14 cellular contexts compared by ENCODE assay signal in the genomic region with DNA sequence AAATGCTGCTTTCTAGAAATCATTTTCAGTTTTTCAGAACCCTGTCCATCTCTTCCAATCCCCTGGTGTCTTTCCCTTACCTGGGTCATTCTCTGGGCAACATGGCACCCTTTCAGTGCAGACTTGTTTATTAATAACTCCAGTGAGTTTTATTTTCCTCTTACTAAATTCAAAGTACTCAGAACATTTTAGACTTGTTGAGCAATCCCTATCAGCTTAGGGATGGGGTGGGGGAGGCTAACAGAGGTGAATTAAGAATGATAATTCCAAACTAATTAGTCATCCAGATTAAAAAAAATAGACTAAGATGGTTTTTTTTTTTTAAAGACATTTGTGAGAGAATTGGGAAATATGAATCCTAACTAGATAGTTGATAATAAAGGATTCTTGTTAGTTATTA. TPM values are rescaled to one million over a fixed set of nuclear protein-coding genes. Genes with fewer than 3 reads are reported as not detected.
A peak's percentile ranks its signal among the peaks of the same experiment; 100 is the strongest.
DNase-seq lines count a peak whose midpoint lies in the region; ATAC-seq, FAIRE-seq and TF ChIP-seq lines count a peak whose summit lies in the region.
"Had no signal": no experiment of that assay in that cellular context is flagged by ENCODE, and none has a peak within 500 bp of the region (broad histone marks: within the 10 kb centered on the region; RNA-seq: fewer than 3 reads in every experiment).

No MANE protein-coding gene starts in this region.

- peak overlapping the region; percentile 35 for H3K4me3 ChIP-seq in GM23248
- peak overlapping the region in 1 of 4 donors; percentile 6 for H3K4me3 ChIP-seq in adrenal gland
- no peak overlapping the region for H3K4me3 ChIP-seq in heart right ventricle
- no peak overlapping the region for H3K4me3 ChIP-seq in skeletal muscle tissue (ENCODE audit: low read length in 3 of 3)
- H3K4me3 ChIP-seq: GM12878 had no signal

- in situ Hi-C loops in GM23248 (cut with MboI) = no loop called here

- H3K27ac ChIP-seq in GM23248 (peak overlapping the region; percentile 93), adrenal gland (peak overlapping the region; percentile 28 to 88 (median 74)), heart right ventricle (peak overlapping the region in 7 of 10 donors; percentile 36 to 71 (median 63)), skeletal muscle tissue (ENCODE audit: low read depth, low read length) (peak overlapping the region; percentile 68)
- H3K27ac ChIP-seq: neutrophil had no signal

- H3K36me3 Mint-ChIP-seq in activated CD8-positive, alpha-beta T cell treated with anti-CD3 and anti-CD28 coated beads for 36 hours (ENCODE audit: low read depth) = no peaks in the 10 kb centered on the region

- H3K4me2 ChIP-seq in GM23248 (ENCODE audit: unreplicated experiment) = peak overlapping the region; percentile 93

- CTCF ChIA-PET in activated CD8-positive, alpha-beta T cell treated with anti-CD3 and anti-CD28 coated beads for 36 hours (lab: Charles Lee) = interaction anchor here (0.9 kb wide), 1 partner anchor 14 kb away, joined by 3 read pairs; no protein-coding TSS in a partner anchor

- no peaks in the 10 kb centered on the region for H3K27me3 ChIP-seq in GM23248 (replicated peaks; ENCODE audit: insufficient read depth)
- H3K27me3 ChIP-seq in adrenal gland = no peaks in the 10 kb centered on the region
- H3K27me3 ChIP-seq in heart right ventricle = peaks cover 0 to 14% (median 0%) of the 10 kb centered on the region in 7 donors
- H3K27me3 ChIP-seq in skeletal muscle tissue (ENCODE audit: control insufficient read depth in 3 of 3, insufficient read depth in 3 of 3, low read length in 3 of 3) = peaks cover 0 to 11% (median 4%) of the 10 kb centered on the region in 3 donors

- H3K4me1 Mint-ChIP-seq in activated CD8-positive, alpha-beta T cell treated with anti-CD3 and anti-CD28 coated beads for 36 hours (ENCODE audit: low read depth) = peaks cover 17% of the 10 kb centered on the region

- no peak overlapping the region for H2AFZ ChIP-seq in GM23248

- peak; percentile 70 for DNase-seq in GM23248
- DNase-seq in adrenal gland = peak in 6 of 7 donors; percentile 56 to 70 (median 70)
- no peak for DNase-seq in heart right ventricle
- no peak for DNase-seq in amygdala (lab: John Stamatoyannopoulos, UW)
- DNase-seq in D721Med (ENCODE audit: insufficient read length, low spot score) = no peak
- no peak for DNase-seq in AML-193 (lab: John Stamatoyannopoulos, UW)
- DNase-seq in activated CD8-positive, alpha-beta T cell treated with anti-CD3 and anti-CD28 coated beads for 36 hours = no peak
- DNase-seq: kidney had no signal

- H3K36me3 ChIP-seq in GM23248 (ENCODE audit: low read depth) = no peaks in the 10 kb centered on the region; the same call in 1 of the 2 replicates
- no peaks in the 10 kb centered on the region for H3K36me3 ChIP-seq in adrenal gland (replicated peaks in 1 of 2)
- no peaks in the 10 kb centered on the region for H3K36me3 ChIP-seq in heart right ventricle
- no peaks in the 10 kb centered on the region for H3K36me3 ChIP-seq in skeletal muscle tissue (ENCODE audit: control insufficient read depth in 3 of 3, insufficient read depth in 3 of 3, low read length in 3 of 3)
- H3K36me3 ChIP-seq: neutrophil had no signal

- H3K9me3 ChIP-seq in GM23248 (ENCODE audit: low read depth) (no peaks in the 10 kb centered on the region), adrenal gland (replicated peaks in 1 of 3) (no peaks in the 10 kb centered on the region), heart right ventricle (no peaks in the 10 kb centered on the region), skeletal muscle tissue (ENCODE audit: control insufficient read depth in 3 of 3, low read length in 3 of 3) (no peaks in the 10 kb centered on the region)
- H3K9me3 ChIP-seq: neutrophil had no signal

- H3K27me3 Mint-ChIP-seq in activated CD8-positive, alpha-beta T cell treated with anti-CD3 and anti-CD28 coated beads for 36 hours = peaks cover 6% of the 10 kb centered on the region

- H3K9ac ChIP-seq in GM23248 (peak overlapping the region; percentile 74), skeletal muscle tissue (ENCODE audit: low read depth in 1 of 3, low read length in 3 of 3) (no peak overlapping the region)

- no peak for FAIRE-seq in D721Med (lab: Jason Lieb, UNC)
- FAIRE-seq: GM12878, HepG2, kidney had no signal

- ATAC-seq in heart right ventricle = peak in 4 of 8 donors; percentile 18 to 52 (median 36)
- no peak for ATAC-seq in activated CD8-positive, alpha-beta T cell treated with anti-CD3 and anti-CD28 coated beads for 36 hours
- ATAC-seq: GM12878 had no signal

- peaks cover 46% of the 10 kb centered on the region for H3K79me2 ChIP-seq in GM23248 (ENCODE audit: insufficient read depth)

- H3K4me1 ChIP-seq in GM23248 (ENCODE audit: insufficient read depth) (peaks cover 38% of the 10 kb centered on the region), adrenal gland (replicated peaks in 1 of 2) (peaks cover 12 to 32% of the 10 kb centered on the region in 2 donors), heart right ventricle (peaks cover 0 to 25% (median 0%) of the 10 kb centered on the region in 9 donors), skeletal muscle tissue (ENCODE audit: control insufficient read depth in 3 of 3, insufficient read depth in 3 of 3, low read length in 3 of 3) (peaks cover 0 to 5% (median 0%) of the 10 kb centered on the region in 3 donors)

- H3K27ac Mint-ChIP-seq in activated CD8-positive, alpha-beta T cell treated with anti-CD3 and anti-CD28 coated beads for 36 hours = no peak overlapping the region
- H3K27ac Mint-ChIP-seq: activated CD4-positive, alpha-beta T cell treated with anti-CD3 and anti-CD28 coated beads for 36 hours; activated naive CD4-positive, alpha-beta T cell treated with anti-CD3 and anti-CD28 coated beads for 36 hours had no signal

- TF ChIP-seq CTCF in adrenal gland (IDR thresholded peaks at IDR 0.05) (no peak), heart right ventricle (IDR thresholded peaks at IDR 0.05) (no peak), D721Med (IDR thresholded peaks at IDR 0.05; ENCODE audit: insufficient read depth, missing control alignments) (no peak)
- no peak for TF ChIP-seq CTCF in activated CD8-positive, alpha-beta T cell treated with anti-CD3 and anti-CD28 coated beads for 36 hours (IDR thresholded peaks at IDR 0.05)

- intact Hi-C loops in adrenal gland (cut with DNase I) = no loop called here
- intact Hi-C loops in heart right ventricle (cut with DNase I) = loop anchor here in 1 of 10 donors (10.0 kb wide), 1 partner anchor 67 kb away; no protein-coding TSS in a partner anchor
- intact Hi-C loops in activated CD8-positive, alpha-beta T cell treated with anti-CD3 and anti-CD28 coated beads for 36 hours (cut with micrococcal nuclease) = no loop called here

- no peak overlapping the region for H3K4me3 Mint-ChIP-seq in activated CD8-positive, alpha-beta T cell treated with anti-CD3 and anti-CD28 coated beads for 36 hours
- H3K4me3 Mint-ChIP-seq: activated CD4-positive, alpha-beta T cell treated with anti-CD3 and anti-CD28 coated beads for 36 hours; activated naive CD4-positive, alpha-beta T cell treated with anti-CD3 and anti-CD28 coated beads for 36 hours had no signal

- no peaks in the 10 kb centered on the region for H3K9me3 Mint-ChIP-seq in activated CD8-positive, alpha-beta T cell treated with anti-CD3 and anti-CD28 coated beads for 36 hours
- H3K9me3 Mint-ChIP-seq: activated naive CD4-positive, alpha-beta T cell treated with anti-CD3 and anti-CD28 coated beads for 36 hours had no signal

- POLR2A ChIA-PET in activated CD8-positive, alpha-beta T cell treated with anti-CD3 and anti-CD28 coated beads for 36 hours (lab: Charles Lee) = no interaction called here

- TF ChIP-seq POLR2A in adrenal gland (IDR thresholded peaks at IDR 0.05) = peak in 1 of 2 donors; percentile 3

- H3K9me2 ChIP-seq in GM23248 (ENCODE audit: insufficient read depth) = no peaks in the 10 kb centered on the region

- H3F3A ChIP-seq in GM23248 (ENCODE audit: insufficient read depth) = peaks cover 48% of the 10 kb centered on the region

- no peaks in the 10 kb centered on the region for H4K20me1 ChIP-seq in GM23248 (ENCODE audit: insufficient read depth)

RNA-seq across cellular contexts. Expression of gene GPRC5A, which starts 10.7 kb away (rescaled TPM):
- 32.9 and 37.8 TPM in 2 replicates for total RNA-seq in GM23248 (2014; rRNA removed; shearing (Covaris generic))
- polyA plus RNA-seq in GM23248 (2016; fragmentation: Nextera tagmentation; extraction: Ambion mirVana) (84.8 and 85.9 TPM in 2 replicates), adrenal gland (1 to 10 TPM; 2.0 to 4.0 (median 2.3) TPM), heart right ventricle (under 1 TPM; 0.75 to 0.95 TPM)
- total RNA-seq in adrenal gland (10 to 100 TPM in 3 of 8 donors, 1 to 10 TPM in 5; 5.3 to 22.3 (median 9.0) TPM), heart right ventricle (1 to 10 TPM in 3 of 10 donors, under 1 TPM in 7; 0.26 to 4.5 (median 0.88) TPM), skeletal muscle tissue (1.0 TPM)
- total RNA-seq in activated CD8-positive, alpha-beta T cell treated with anti-CD3 and anti-CD28 coated beads for 36 hours = under 1 TPM in 1 of 2 experiments, not detected in 1; 0.11 TPM

RNA-seq across cellular contexts. Expression of gene GPRC5D, which starts 49.9 kb away (rescaled TPM):
- not detected in 2 replicates for total RNA-seq in GM23248 (2014; rRNA removed; shearing (Covaris generic))
- polyA plus RNA-seq in GM23248 (2016; fragmentation: Nextera tagmentation; extraction: Ambion mirVana) (not detected in 2 replicates), adrenal gland (under 1 TPM in 2 of 3 donors, not detected in 1; 0.17 to 0.40 TPM), heart right ventricle (under 1 TPM in 1 of 2 donors, not detected in 1; 0.04 TPM)
- total RNA-seq in adrenal gland (not detected), heart right ventricle (not detected), skeletal muscle tissue (not detected)
- total RNA-seq in activated CD8-positive, alpha-beta T cell treated with anti-CD3 and anti-CD28 coated beads for 36 hours = not detected
- total RNA-seq: activated CD4-positive, alpha-beta T cell treated with anti-CD3 and anti-CD28 coated beads for 36 hours; activated naive CD4-positive, alpha-beta T cell treated with anti-CD3 and anti-CD28 coated beads for 36 hours; HepG2 had no signal
- polyA plus RNA-seq: HepG2 had no signal

Comparison
In these comparisons a context has a peak if more than half of its experiments do, and no peak if none do; other contexts are left out.
1. DNase-seq: peak in GM23248 (single experiment) and adrenal gland (6 of 7); none in heart right ventricle (0 of 2), amygdala (0 of 56), D721Med (single experiment), AML-193 (0 of 2) and activated CD8-positive, alpha-beta T cell treated with anti-CD3 and anti-CD28 coated beads for 36 hours (single experiment).
2. Peak in every context shown above with its lines, with median percentiles within 50 percentile points of each other: H3K27ac ChIP-seq.